ENCODE assay signal across 8 cellular contexts in genomic region chr5:177309351-177310191, GRCh38. TPM values are rescaled to one million over a fixed set of nuclear protein-coding genes. Genes with fewer than 3 reads are reported as not detected.
DNase-seq lines count a peak whose midpoint lies in the region; ATAC-seq, FAIRE-seq and TF ChIP-seq lines count a peak whose summit lies in the region.

No MANE protein-coding gene starts in this region.

- H2AFZ ChIP-seq in DND-41 (ENCODE audit: low read depth, low read length): no peak overlapping the region

- peak overlapping the region; percentile 22 for H3K27ac Mint-ChIP-seq in activated naive CD8-positive, alpha-beta T cell

- H3K9me3 ChIP-seq in DND-41 (ENCODE audit: insufficient read depth, low read length, severe bottlenecking) (no peaks in the 10 kb centered on the region), heart right ventricle (no peaks in the 10 kb centered on the region), small intestine (ENCODE audit: control insufficient read depth, low read depth) (no peaks in the 10 kb centered on the region)

- H3K9ac ChIP-seq in DND-41 (ENCODE audit: low read depth, low read length): peak overlapping the region; percentile 77

- DNase-seq in DND-41 (peak; percentile 69), LNCaP clone FGC (ENCODE audit: low read depth) (peak; percentile 73), SKM-1 treated with dmso at 0.1 percent for 144 hours (lab: John Stamatoyannopoulos, UW; ENCODE audit: unreplicated experiment) (peak; percentile 48), heart right ventricle (peak; percentile 50 to 54), small intestine (peak; percentile 83), KG1 (lab: John Stamatoyannopoulos, UW) (no peak)

- H3K27me3 Mint-ChIP-seq in activated naive CD8-positive, alpha-beta T cell: no peaks in the 10 kb centered on the region

- FAIRE-seq in small intestine (lab: Jason Lieb, UNC): no peak

- peak overlapping the region; percentile 81 for H3K4me2 ChIP-seq in DND-41 (ENCODE audit: insufficient read depth, low read length)

- peaks cover 8% of the 10 kb centered on the region for H3K36me3 Mint-ChIP-seq in activated naive CD8-positive, alpha-beta T cell

- H3K9me3 Mint-ChIP-seq in activated naive CD8-positive, alpha-beta T cell (ENCODE audit: low read depth): no peaks in the 10 kb centered on the region

- H3K36me3 ChIP-seq in DND-41 (ENCODE audit: insufficient read depth, low read length) (peaks cover 62% of the 10 kb centered on the region), heart right ventricle (peaks cover 0 to 33% (median 7%) of the 10 kb centered on the region in 9 donors), small intestine (ENCODE audit: control insufficient read depth in 2 of 2, insufficient read depth in 2 of 2, low read length in 2 of 2) (peaks cover 0 to 5% of the 10 kb centered on the region in 2 donors)

- WGBS in heart right ventricle, 2 donors: 54 to 69% methylated on average over 10 of the region's 10 CpGs
- 64 to 70% (median 65%) methylated on average over 10 of the region's 10 CpGs for WGBS in small intestine, 3 donors

- intact Hi-C loops in heart right ventricle (cut with DNase I): loop anchor here in 5 of 10 donors (5.0 to 10.0 kb wide), 6 partner anchors 55 to 195 kb away; partner anchors contain the start of genes PDLIM7 (in 2 of the 5) and DOK3 (in 1 of the 5)

- H3K4me3 Mint-ChIP-seq in activated naive CD8-positive, alpha-beta T cell: peak overlapping the region; percentile 62

- H3K27me3 ChIP-seq in DND-41 (ENCODE audit: insufficient read depth, low read length, poor library complexity): no peaks in the 10 kb centered on the region
- no peaks in the 10 kb centered on the region for H3K27me3 ChIP-seq in heart right ventricle
- no peaks in the 10 kb centered on the region for H3K27me3 ChIP-seq in small intestine (ENCODE audit: control insufficient read depth in 2 of 2, insufficient read depth in 2 of 2, low read length in 2 of 2)

- 0 out of 3 replicates have a peak, but pooled peaks have one; percentile 13 for ATAC-seq in DND-41 (ENCODE audit: insufficient read depth, low read depth)
- ATAC-seq in heart right ventricle: peak in 7 of 8 donors; percentile 5 to 36 (median 11)
- ATAC-seq in GM18861 (IDR thresholded peaks at IDR 0.05; ENCODE audit: unreplicated experiment): no peak

- peaks cover 78% of the 10 kb centered on the region for H3K79me2 ChIP-seq in DND-41 (ENCODE audit: insufficient read depth, low read length)

- peak; percentile 90 for TF ChIP-seq CTCF in DND-41 (IDR thresholded peaks at IDR 0.05; ENCODE audit: borderline replicate concordance, extremely low read depth, low read length, poor library complexity, severe bottlenecking)
- TF ChIP-seq CTCF in LNCaP clone FGC (IDR thresholded peaks at IDR 0.05; ENCODE audit: control insufficient read depth, extremely low read depth, insufficient read depth): peak; percentile 97
- TF ChIP-seq CTCF in heart right ventricle (IDR thresholded peaks at IDR 0.05): peak; percentile 48 to 91 (median 78)

- H4K20me1 ChIP-seq in DND-41 (ENCODE audit: insufficient read depth, low read length): peaks cover 49% of the 10 kb centered on the region

- H3K4me1 Mint-ChIP-seq in activated naive CD8-positive, alpha-beta T cell (ENCODE audit: low read depth): peaks cover 44% of the 10 kb centered on the region

- H3K4me3 ChIP-seq in DND-41 (ENCODE audit: low read depth in 1 of 2, low read length in 2 of 2) (peak overlapping the region in 1 of 2 experiments; percentile 79; a peak in 2 of 4 replicates), LNCaP clone FGC (ENCODE audit: low read depth, low read length) (no peak overlapping the region; the same call in 1 of the 2 replicates), heart right ventricle (peak overlapping the region in 1 of 10 donors; percentile 67), small intestine (ENCODE audit: low read depth in 1 of 2, low read length in 2 of 2) (no peak overlapping the region)

- H3K4me1 ChIP-seq in DND-41 (ENCODE audit: insufficient read depth, low read length) (peaks cover 73% of the 10 kb centered on the region), heart right ventricle (peaks cover 18 to 87% (median 38%) of the 10 kb centered on the region in 9 donors), small intestine (ENCODE audit: control insufficient read depth in 2 of 2, insufficient read depth in 1 of 2, low read depth in 1 of 2, low read length in 1 of 2) (peaks cover 3% of the 10 kb centered on the region in 2 donors)

- H3K27ac ChIP-seq in DND-41 (ENCODE audit: low read length): peak overlapping the region; percentile 83
- peak overlapping the region in 2 of 10 donors; percentile 17 to 97 for H3K27ac ChIP-seq in heart right ventricle
- no peak overlapping the region for H3K27ac ChIP-seq in small intestine (ENCODE audit: low read depth in 1 of 2, low read length in 1 of 2)

RNA-seq across cellular contexts. Expression of gene MXD3, which starts 2.1 kb away (rescaled TPM):
- total RNA-seq in heart right ventricle: 1 to 10 TPM; 1.2 to 6.4 (median 2.4) TPM
- polyA plus RNA-seq in heart right ventricle: 1 to 10 TPM; 2.3 to 7.1 TPM
- polyA plus RNA-seq in small intestine: 10 to 100 TPM; 11.9 to 22.9 (median 13.5) TPM

RNA-seq across cellular contexts. Expression of gene PRELID1, which starts 6.0 kb away (rescaled TPM):
- 10 to 100 TPM; 32.3 to 69.8 (median 36.2) TPM for total RNA-seq in heart right ventricle
- polyA plus RNA-seq in heart right ventricle (100 to 1,000 TPM in 1 of 2 donors, 10 to 100 TPM in 1; 53.9 to 166 TPM), small intestine (100 to 1,000 TPM; 278 to 457 (median 356) TPM)

RNA-seq across cellular contexts. Expression of gene RAB24, which starts 6.1 kb away (rescaled TPM):
- 10 to 100 TPM; 14.7 to 22.1 (median 19.3) TPM for total RNA-seq in heart right ventricle
- 10 to 100 TPM; 31.7 to 39.4 TPM for polyA plus RNA-seq in heart right ventricle
- 10 to 100 TPM; 48.1 to 80.1 (median 67.0) TPM for polyA plus RNA-seq in small intestine

RNA-seq across cellular contexts. Expression of gene LMAN2, which starts 41.9 kb away (rescaled TPM):
- total RNA-seq in heart right ventricle: 100 to 1,000 TPM in 1 of 10 donors, 10 to 100 TPM in 9; 46.3 to 111 (median 56.3) TPM
- 100 to 1,000 TPM in 1 of 2 donors, 10 to 100 TPM in 1; 47.4 to 215 TPM for polyA plus RNA-seq in heart right ventricle
- polyA plus RNA-seq in small intestine: 100 to 1,000 TPM in 1 of 3 donors, 10 to 100 TPM in 2; 73.6 to 304 (median 91.9) TPM

RNA-seq across cellular contexts. Expression of gene RGS14, which starts 48.2 kb away (rescaled TPM):
- total RNA-seq in heart right ventricle: 1 to 10 TPM; 2.2 to 9.6 (median 4.5) TPM
- 1 to 10 TPM; 2.6 to 3.9 TPM for polyA plus RNA-seq in heart right ventricle
- polyA plus RNA-seq in small intestine: 10 to 100 TPM; 12.8 to 22.7 (median 18.6) TPM
